In genomic region chr1:214425101-214425500, GRCh38 we compare ENCODE assay signal across 29 cellular contexts.
DNase-seq lines count a peak whose midpoint lies in the region; ATAC-seq and TF ChIP-seq lines count a peak whose summit lies in the region.
"Had no signal": no experiment of that assay in that cellular context is flagged by ENCODE, and none has a peak within 500 bp of the region (broad histone marks: within the 10 kb centered on the region; RNA-seq: fewer than 3 reads in every experiment).

No MANE protein-coding gene starts in this region.

- H3K4me1 Mint-ChIP-seq in T-helper 1 cell treated with Interleukin-12 subunit alpha and Interleukin-12 subunit beta and Interleukin-4 antibody, amounts not matched to agents 30 μg/mL and 1 μg/mL, for 36 hours (ENCODE audit: low read depth): peaks cover 35% of the 10 kb centered on the region
- peaks cover 87% of the 10 kb centered on the region for H3K4me1 Mint-ChIP-seq in chondrocyte (ENCODE audit: low read depth)
- H3K4me1 Mint-ChIP-seq in CD4-positive, alpha-beta T cell (ENCODE audit: low read depth): peaks cover 35% of the 10 kb centered on the region

- ATAC-seq in GM21526 (IDR thresholded peaks at IDR 0.05; ENCODE audit: low FRiP score, unreplicated experiment): no peak
- no peak for ATAC-seq in CD4-positive, alpha-beta T cell (ENCODE audit: poor library complexity)
- ATAC-seq in heart right ventricle: no peak
- ATAC-seq: CD8-positive, alpha-beta T cell; left colon; Panc1; stimulated activated memory B cell treated with anti-CD40 and anti-IgM and Interleukin-4, amounts not matched to agents 10 μg/mL and 1 μg/mL and 100 μg/mL, for 72 hours had no signal

- no peak overlapping the region for H3K14ac ChIP-seq in trophoblast cell (ENCODE audit: low read length)

- H3K36me3 ChIP-seq in trophoblast cell (ENCODE audit: control insufficient read depth in 1 of 2, insufficient read depth in 2 of 2, low read length in 2 of 2): peaks cover 0 to 2% of the 10 kb centered on the region in 2 experiments
- no peaks in the 10 kb centered on the region for H3K36me3 ChIP-seq in heart right ventricle
- H3K36me3 ChIP-seq: adrenal gland, HAP-1, neural progenitor cell, right lobe of liver had no signal

- peaks cover 16% of the 10 kb centered on the region for H3K9me3 Mint-ChIP-seq in T-helper 1 cell treated with Interleukin-12 subunit alpha and Interleukin-12 subunit beta and Interleukin-4 antibody, amounts not matched to agents 30 μg/mL and 1 μg/mL, for 36 hours
- H3K9me3 Mint-ChIP-seq in chondrocyte (ENCODE audit: low read depth): no peaks in the 10 kb centered on the region
- peaks cover 3% of the 10 kb centered on the region for H3K9me3 Mint-ChIP-seq in CD4-positive, alpha-beta T cell
- H3K9me3 Mint-ChIP-seq: CD8-positive, alpha-beta T cell; neural progenitor cell had no signal

- no peak overlapping the region for H2BK120ac ChIP-seq in trophoblast cell (ENCODE audit: insufficient read depth, low read length, poor library complexity)

- DNase-seq in T-helper 1 cell (no peak), RWPE1 (ENCODE audit: low spot score) (no peak), chondrocyte (ENCODE audit: low spot score) (no peak), trophoblast cell (no peak), heart right ventricle (no peak)
- no peak for DNase-seq in CD4-positive, alpha-beta T cell
- DNase-seq: 8988T; activated CD4-positive, alpha-beta T cell treated with anti-CD3 and anti-CD28 coated beads for 1 hour; activated CD8-positive, alpha-beta memory T cell treated with anti-CD3 and anti-CD28 coated beads for 24 hours; activated gamma-delta T cell; adrenal gland; CD8-positive, alpha-beta T cell; DMS153; effector CD8-positive, alpha-beta T cell; foreskin fibroblast; IMR-90; left colon; NCI-H1092 treated with DMSO at 0.1 percent for 48 hours; NCI-H187; NCI-H526 treated with DMSO at 0.1 percent for 48 hours; right lobe of liver; stimulated activated CD4-positive, alpha-beta T cell treated with anti-CD3 and anti-CD28 coated beads, Interleukin-4, amount 100 ng/mL, for 4 hours had no signal

- H3K4ac ChIP-seq in trophoblast cell (ENCODE audit: low read depth, low read length): peak overlapping the region; percentile 59

- H3K4me1 ChIP-seq in trophoblast cell (ENCODE audit: control insufficient read depth in 1 of 2, insufficient read depth in 2 of 2, low read length in 2 of 2) (peaks cover 12 to 16% of the 10 kb centered on the region in 2 experiments), heart right ventricle (peaks cover 0 to 53% (median 32%) of the 10 kb centered on the region in 9 donors)
- H3K4me1 ChIP-seq: HAP-1, right lobe of liver had no signal

- H3K23ac ChIP-seq in trophoblast cell (ENCODE audit: low read length): no peak overlapping the region

- H3K27me3 ChIP-seq in trophoblast cell (ENCODE audit: insufficient read depth, low read length) (no peaks in the 10 kb centered on the region), heart right ventricle (no peaks in the 10 kb centered on the region)
- no peaks in the 10 kb centered on the region for H3K27me3 ChIP-seq in CD4-positive, alpha-beta T cell (ENCODE audit: control insufficient read depth, insufficient read depth, low read length)
- H3K27me3 ChIP-seq: adrenal gland, neural progenitor cell, right lobe of liver had no signal

- POLR2A ChIA-PET in RWPE1 (lab: Yijun Ruan, JAX; ENCODE audit: low non-redundant PET): no interaction called here
- POLR2A ChIA-PET in CD4-positive, alpha-beta T cell (lab: Charles Lee): no interaction called here

- peaks cover 17% of the 10 kb centered on the region for H3K36me3 Mint-ChIP-seq in T-helper 1 cell treated with Interleukin-12 subunit alpha and Interleukin-12 subunit beta and Interleukin-4 antibody, amounts not matched to agents 30 μg/mL and 1 μg/mL, for 36 hours (ENCODE audit: low read depth)
- peaks cover 2% of the 10 kb centered on the region for H3K36me3 Mint-ChIP-seq in chondrocyte (ENCODE audit: low read depth)
- H3K36me3 Mint-ChIP-seq in CD4-positive, alpha-beta T cell (ENCODE audit: low read depth): no peaks in the 10 kb centered on the region
- H3K36me3 Mint-ChIP-seq: CD8-positive, alpha-beta T cell; memory B cell; neural progenitor cell; stimulated activated memory B cell treated with anti-CD40 and anti-IgM and Interleukin-4, amounts not matched to agents 10 μg/mL and 1 μg/mL and 100 μg/mL, for 72 hours had no signal

- intact Hi-C loops in CD4-positive, alpha-beta T cell (cut with DNase I, micrococcal nuclease): no loop called here
- intact Hi-C loops in heart right ventricle (cut with DNase I): no loop called here

- no peaks in the 10 kb centered on the region for H3K9me3 ChIP-seq in trophoblast cell (ENCODE audit: insufficient read depth, low read depth, low read length)
- H3K9me3 ChIP-seq in CD4-positive, alpha-beta T cell (ENCODE audit: control insufficient read depth, low read length): no peaks in the 10 kb centered on the region
- no peaks in the 10 kb centered on the region for H3K9me3 ChIP-seq in heart right ventricle
- H3K9me3 ChIP-seq: adrenal gland, HAP-1, right lobe of liver had no signal

- H3K4me3 Mint-ChIP-seq in T-helper 1 cell treated with Interleukin-12 subunit alpha and Interleukin-12 subunit beta and Interleukin-4 antibody, amounts not matched to agents 30 μg/mL and 1 μg/mL, for 36 hours: no peak overlapping the region
- no peak overlapping the region for H3K4me3 Mint-ChIP-seq in chondrocyte (ENCODE audit: unreplicated experiment)
- H3K4me3 Mint-ChIP-seq in CD4-positive, alpha-beta T cell: no peak overlapping the region
- H3K4me3 Mint-ChIP-seq: CD8-positive, alpha-beta T cell; memory B cell; neural progenitor cell; stimulated activated memory B cell treated with anti-CD40 and anti-IgM and Interleukin-4, amounts not matched to agents 10 μg/mL and 1 μg/mL and 100 μg/mL, for 72 hours had no signal

- H3K18ac ChIP-seq in trophoblast cell (ENCODE audit: low read length): no peak overlapping the region

- no peak overlapping the region for H3K4me3 ChIP-seq in trophoblast cell (ENCODE audit: low read depth, low read length)
- H3K4me3 ChIP-seq in heart right ventricle: no peak overlapping the region
- H3K4me3 ChIP-seq: adrenal gland, HAP-1, neural progenitor cell, right lobe of liver had no signal

- no peak overlapping the region for H2BK12ac ChIP-seq in trophoblast cell (ENCODE audit: low read length)

- H2AK5ac ChIP-seq in trophoblast cell (ENCODE audit: low read length): no peak overlapping the region

- H4K91ac ChIP-seq in trophoblast cell (ENCODE audit: low read depth, low read length): no peak overlapping the region

- no peak overlapping the region for H2AFZ ChIP-seq in trophoblast cell (ENCODE audit: insufficient read depth, low read length, poor library complexity)
- H2AFZ ChIP-seq: neural progenitor cell had no signal

- H2BK5ac ChIP-seq in trophoblast cell (ENCODE audit: low read depth, low read length, poor library complexity): no peak overlapping the region

- no peak overlapping the region for H4K12ac ChIP-seq in trophoblast cell (ENCODE audit: low read depth, low read length)

- peaks cover 3% of the 10 kb centered on the region for H3K27me3 Mint-ChIP-seq in T-helper 1 cell treated with Interleukin-12 subunit alpha and Interleukin-12 subunit beta and Interleukin-4 antibody, amounts not matched to agents 30 μg/mL and 1 μg/mL, for 36 hours (ENCODE audit: low read depth)
- no peaks in the 10 kb centered on the region for H3K27me3 Mint-ChIP-seq in chondrocyte (ENCODE audit: low read depth)
- no peaks in the 10 kb centered on the region for H3K27me3 Mint-ChIP-seq in CD4-positive, alpha-beta T cell

- H3K79me2 ChIP-seq in trophoblast cell (ENCODE audit: control insufficient read depth, insufficient read depth, low read length, poor library complexity): peaks cover 3% of the 10 kb centered on the region

- peaks cover 5% of the 10 kb centered on the region for H3K79me1 ChIP-seq in trophoblast cell (ENCODE audit: low read length)

- no peak overlapping the region for H4K8ac ChIP-seq in trophoblast cell (ENCODE audit: low read depth, low read length)

- CTCF ChIA-PET in RWPE1 (lab: Yijun Ruan, JAX): no interaction called here
- CTCF ChIA-PET in CD4-positive, alpha-beta T cell (lab: Charles Lee): no interaction called here

- H3K27ac ChIP-seq in RWPE1 (peak overlapping the region; percentile 86), trophoblast cell (ENCODE audit: low read depth, low read length) (no peak overlapping the region), heart right ventricle (no peak overlapping the region)
- no peak overlapping the region for H3K27ac ChIP-seq in CD4-positive, alpha-beta T cell (ENCODE audit: low read depth, low read length)
- H3K27ac ChIP-seq: adrenal gland, neural progenitor cell, right lobe of liver had no signal

- peak overlapping the region; percentile 26 for H3K27ac Mint-ChIP-seq in T-helper 1 cell treated with Interleukin-12 subunit alpha and Interleukin-12 subunit beta and Interleukin-4 antibody, amounts not matched to agents 30 μg/mL and 1 μg/mL, for 36 hours
- H3K27ac Mint-ChIP-seq in chondrocyte (ENCODE audit: unreplicated experiment): peak overlapping the region; percentile 72
- H3K27ac Mint-ChIP-seq in CD4-positive, alpha-beta T cell: no peak overlapping the region
- H3K27ac Mint-ChIP-seq: memory B cell; neural progenitor cell; stimulated activated memory B cell treated with anti-CD40 and anti-IgM and Interleukin-4, amounts not matched to agents 10 μg/mL and 1 μg/mL and 100 μg/mL, for 72 hours had no signal

- no peak overlapping the region for H3K4me2 ChIP-seq in trophoblast cell (ENCODE audit: low read length)
- H3K4me2 ChIP-seq: neural progenitor cell had no signal

- no peak overlapping the region for H3K9ac ChIP-seq in trophoblast cell (ENCODE audit: low read length)
- H3K9ac ChIP-seq: neural progenitor cell had no signal

- WGBS in trophoblast cell (ENCODE audit: extremely low coverage, insufficient coverage, insufficient read length): no CpG with 5 or more reads among the region's 2 CpGs
- whole genome bisulfite sequencing in heart right ventricle, 2 donors: 98 to 100% methylated on average over 2 of the region's 2 CpGs

- no peak for TF ChIP-seq CTCF in RWPE1 (conservative IDR thresholded peaks at IDR 0.05; ENCODE audit: low read depth)
- TF ChIP-seq CTCF in chondrocyte (IDR thresholded peaks at IDR 0.05): no peak
- TF ChIP-seq CTCF in CD4-positive, alpha-beta T cell (IDR thresholded peaks at IDR 0.05): no peak
- no peak for TF ChIP-seq CTCF in heart right ventricle (IDR thresholded peaks at IDR 0.05)
